In genomic region chr2:171943869-171944268, GRCh38 we compare ENCODE assay signal across 1 cellular context.
TF ChIP-seq lines count a peak whose summit lies in the region.

No MANE protein-coding gene starts in this region.

TF ChIP-seq in HepG2, 621 proteins besides CTCF, POLR2A, EP300 and RAD21:
- TF ChIP-seq ZUFSP (CRISPR knock-in tag; IDR thresholded peaks at IDR 0.05; ENCODE audit: borderline replicate concordance) (no peak), ZNF557 (CRISPR knock-in tag; IDR thresholded peaks at IDR 0.05) (no peak), ZNF629 (CRISPR knock-in tag; conservative IDR thresholded peaks at IDR 0.05) (no peak), BATF2 (CRISPR knock-in tag; IDR thresholded peaks at IDR 0.05) (no peak), ZBTB33 (CRISPR knock-in tag; IDR thresholded peaks at IDR 0.05) (peak; percentile 93), ZNF362 (CRISPR knock-in tag; IDR thresholded peaks at IDR 0.05; ENCODE audit: borderline replicate concordance) (peak; percentile 30; the same call in 1 of the 2 replicates), SKI (IDR thresholded peaks at IDR 0.05; ENCODE audit: partially characterized antibody) (no peak), ZNF75D (CRISPR knock-in tag; IDR thresholded peaks at IDR 0.05; ENCODE audit: borderline replicate concordance) (no peak), HNF1B (CRISPR knock-in tag; IDR thresholded peaks at IDR 0.05) (no peak), KLF11 (CRISPR knock-in tag; IDR thresholded peaks at IDR 0.05) (no peak), KLF16 (CRISPR knock-in tag; IDR thresholded peaks at IDR 0.05) (no peak), SNAPC2 (CRISPR knock-in tag; IDR thresholded peaks at IDR 0.05) (no peak)
TF ChIP-seq in HepG2: peak in this region for 2.
